ENCODE assay signal across 15 cellular contexts in genomic region chr11:8785998-8786397, GRCh38.
DNase-seq lines count a peak whose midpoint lies in the region; ATAC-seq and TF ChIP-seq lines count a peak whose summit lies in the region.
"Had no signal": no experiment of that assay in that cellular context is flagged by ENCODE, and none has a peak within 500 bp of the region (broad histone marks: within the 10 kb centered on the region; RNA-seq: fewer than 3 reads in every experiment).

No MANE protein-coding gene starts in this region.

- peaks cover 61% of the 10 kb centered on the region for H3K79me2 ChIP-seq in MM.1S (ENCODE audit: low read length)

- in situ Hi-C loops in transverse colon (cut with MboI; ENCODE audit: low pct_ligation_motif_present in 1 of 4, low pct_unique_long_range_greater_than_20kb in 1 of 4, low sequenced_read_pairs in 3 of 4): no loop called here

- H3K4me1 ChIP-seq in MM.1S (ENCODE audit: low read length) (peaks cover 63% of the 10 kb centered on the region), sigmoid colon (peaks cover 0 to 97% (median 77%) of the 10 kb centered on the region in 4 donors), transverse colon (peaks cover 22 to 63% (median 43%) of the 10 kb centered on the region in 4 donors)

- H3F3A ChIP-seq in MM.1S (ENCODE audit: insufficient read depth, low read length): peaks cover 47% of the 10 kb centered on the region

- 87 to 91% methylated on average over 2 of the region's 2 CpGs for WGBS in sigmoid colon, 2 donors
- 67 to 82% methylated on average over 1 to 2 of the region's 2 CpGs for WGBS in transverse colon (ENCODE audit: low coverage in 1 of 2), 2 donors

- no peaks in the 10 kb centered on the region for H3K27me3 ChIP-seq in MM.1S (replicated peaks; ENCODE audit: insufficient read depth, low read length)
- H3K27me3 ChIP-seq in sigmoid colon: no peaks in the 10 kb centered on the region
- no peaks in the 10 kb centered on the region for H3K27me3 ChIP-seq in transverse colon
- H3K27me3 ChIP-seq: BE2C had no signal

- intact Hi-C loops in sigmoid colon (cut with DNase I): no loop called here
- intact Hi-C loops in transverse colon (cut with DNase I; ENCODE audit: low total_unique reads): no loop called here

- H3K4me3 ChIP-seq in MM.1S (ENCODE audit: low read length) (no peak overlapping the region), sigmoid colon (no peak overlapping the region), transverse colon (no peak overlapping the region)
- H3K4me3 ChIP-seq: GM23248, HAP-1 had no signal

- peak overlapping the region; percentile 16; the same call in 1 of the 2 replicates for H3K9ac ChIP-seq in MM.1S (ENCODE audit: low read length)
- H3K9ac ChIP-seq: GM23248 had no signal

- 0 out of 2 replicates have a peak overlapping the region, but pooled peaks have one; percentile 0 for H2AFZ ChIP-seq in MM.1S (ENCODE audit: low read length)
- H2AFZ ChIP-seq: GM23248 had no signal

- TF ChIP-seq CTCF in MM.1S (IDR thresholded peaks at IDR 0.05; ENCODE audit: low read length) (no peak), sigmoid colon (IDR thresholded peaks at IDR 0.05) (no peak), transverse colon (IDR thresholded peaks at IDR 0.05) (no peak)

- ATAC-seq in HG03097 (IDR thresholded peaks at IDR 0.05; ENCODE audit: low FRiP score, unreplicated experiment) (no peak), HG03354 (IDR thresholded peaks at IDR 0.05; ENCODE audit: poor library complexity, severe bottlenecking, unreplicated experiment) (no peak), HG03175 (IDR thresholded peaks at IDR 0.05; ENCODE audit: unreplicated experiment) (no peak)
- ATAC-seq: HepG2 had no signal

- H3K4me2 ChIP-seq in MM.1S (ENCODE audit: low read depth, low read length): peak overlapping the region; percentile 53

- H3K27ac ChIP-seq in MM.1S (ENCODE audit: low read length): peak overlapping the region; percentile 92
- peak overlapping the region; percentile 64 to 97 (median 82) for H3K27ac ChIP-seq in sigmoid colon
- peak overlapping the region; percentile 72 to 81 (median 74) for H3K27ac ChIP-seq in transverse colon
- H3K27ac ChIP-seq: C4-2B, GM23248 had no signal

- TF ChIP-seq EP300 in sigmoid colon (IDR thresholded peaks at IDR 0.05): no peak
- no peak for TF ChIP-seq EP300 in transverse colon (IDR thresholded peaks at IDR 0.05; ENCODE audit: low read depth)

- no peaks in the 10 kb centered on the region for H4K20me1 ChIP-seq in MM.1S (ENCODE audit: insufficient read depth, low read length)

- TF ChIP-seq POLR2A in sigmoid colon (IDR thresholded peaks at IDR 0.05) (no peak), transverse colon (IDR thresholded peaks at IDR 0.05) (no peak)

- H3K9me3 ChIP-seq in MM.1S (replicated peaks; ENCODE audit: insufficient read depth, low read length) (no peaks in the 10 kb centered on the region), sigmoid colon (no peaks in the 10 kb centered on the region), transverse colon (no peaks in the 10 kb centered on the region)
- H3K9me3 ChIP-seq: BE2C, Caco-2, HAP-1 had no signal

- no peaks in the 10 kb centered on the region for H3K9me2 ChIP-seq in MM.1S (replicated peaks; ENCODE audit: insufficient read depth, low read length)

- no peaks in the 10 kb centered on the region for H3K36me3 ChIP-seq in MM.1S (replicated peaks; ENCODE audit: insufficient read depth, low read length)
- no peaks in the 10 kb centered on the region for H3K36me3 ChIP-seq in sigmoid colon
- no peaks in the 10 kb centered on the region for H3K36me3 ChIP-seq in transverse colon
- H3K36me3 ChIP-seq: BE2C, HAP-1 had no signal

- DNase-seq in MM.1S (peak; percentile 85), RPMI8226 (peak; percentile 20), sigmoid colon (no peak), transverse colon (no peak)
- DNase-seq: ACHN; BE2C; Caco-2; CD4-positive, alpha-beta T cell; GM23248 had no signal

Comparison
In these comparisons a context has a peak if more than half of its experiments do, and no peak if none do; other contexts are left out.
1. DNase-seq: peak in MM.1S (single experiment) and RPMI8226 (single experiment); none in sigmoid colon (single experiment) and transverse colon (single experiment).
2. Peak in every context shown above with its lines, with median percentiles within 50 percentile points of each other: H3K27ac ChIP-seq.